In the genomic region with DNA sequence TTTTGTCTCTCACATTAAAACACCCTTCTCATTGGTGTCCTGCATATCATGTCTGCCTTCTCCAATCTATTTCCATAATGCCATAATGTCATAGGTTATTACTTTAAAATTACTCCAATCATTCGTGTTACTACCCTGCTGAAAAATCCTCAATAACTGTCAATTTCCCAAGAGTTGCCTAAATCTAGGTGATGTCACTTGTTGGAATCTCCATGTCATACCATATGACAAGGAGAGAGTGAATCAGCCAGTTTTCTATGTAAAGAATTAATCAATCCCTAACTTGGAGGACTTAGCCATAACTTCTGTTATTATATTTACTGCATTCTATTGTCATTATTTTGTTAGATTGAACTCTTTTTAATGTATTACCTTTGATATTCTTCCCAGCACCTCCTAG, we compare ENCODE assay signal across 1 cellular context.
TF ChIP-seq lines count a peak whose summit lies in the region.

No MANE protein-coding gene starts in this region.

TF ChIP-seq in GM23338, 12 proteins besides CTCF, POLR2A, EP300 and RAD21 (continued from another document):
- TF ChIP-seq, protein P1, sequence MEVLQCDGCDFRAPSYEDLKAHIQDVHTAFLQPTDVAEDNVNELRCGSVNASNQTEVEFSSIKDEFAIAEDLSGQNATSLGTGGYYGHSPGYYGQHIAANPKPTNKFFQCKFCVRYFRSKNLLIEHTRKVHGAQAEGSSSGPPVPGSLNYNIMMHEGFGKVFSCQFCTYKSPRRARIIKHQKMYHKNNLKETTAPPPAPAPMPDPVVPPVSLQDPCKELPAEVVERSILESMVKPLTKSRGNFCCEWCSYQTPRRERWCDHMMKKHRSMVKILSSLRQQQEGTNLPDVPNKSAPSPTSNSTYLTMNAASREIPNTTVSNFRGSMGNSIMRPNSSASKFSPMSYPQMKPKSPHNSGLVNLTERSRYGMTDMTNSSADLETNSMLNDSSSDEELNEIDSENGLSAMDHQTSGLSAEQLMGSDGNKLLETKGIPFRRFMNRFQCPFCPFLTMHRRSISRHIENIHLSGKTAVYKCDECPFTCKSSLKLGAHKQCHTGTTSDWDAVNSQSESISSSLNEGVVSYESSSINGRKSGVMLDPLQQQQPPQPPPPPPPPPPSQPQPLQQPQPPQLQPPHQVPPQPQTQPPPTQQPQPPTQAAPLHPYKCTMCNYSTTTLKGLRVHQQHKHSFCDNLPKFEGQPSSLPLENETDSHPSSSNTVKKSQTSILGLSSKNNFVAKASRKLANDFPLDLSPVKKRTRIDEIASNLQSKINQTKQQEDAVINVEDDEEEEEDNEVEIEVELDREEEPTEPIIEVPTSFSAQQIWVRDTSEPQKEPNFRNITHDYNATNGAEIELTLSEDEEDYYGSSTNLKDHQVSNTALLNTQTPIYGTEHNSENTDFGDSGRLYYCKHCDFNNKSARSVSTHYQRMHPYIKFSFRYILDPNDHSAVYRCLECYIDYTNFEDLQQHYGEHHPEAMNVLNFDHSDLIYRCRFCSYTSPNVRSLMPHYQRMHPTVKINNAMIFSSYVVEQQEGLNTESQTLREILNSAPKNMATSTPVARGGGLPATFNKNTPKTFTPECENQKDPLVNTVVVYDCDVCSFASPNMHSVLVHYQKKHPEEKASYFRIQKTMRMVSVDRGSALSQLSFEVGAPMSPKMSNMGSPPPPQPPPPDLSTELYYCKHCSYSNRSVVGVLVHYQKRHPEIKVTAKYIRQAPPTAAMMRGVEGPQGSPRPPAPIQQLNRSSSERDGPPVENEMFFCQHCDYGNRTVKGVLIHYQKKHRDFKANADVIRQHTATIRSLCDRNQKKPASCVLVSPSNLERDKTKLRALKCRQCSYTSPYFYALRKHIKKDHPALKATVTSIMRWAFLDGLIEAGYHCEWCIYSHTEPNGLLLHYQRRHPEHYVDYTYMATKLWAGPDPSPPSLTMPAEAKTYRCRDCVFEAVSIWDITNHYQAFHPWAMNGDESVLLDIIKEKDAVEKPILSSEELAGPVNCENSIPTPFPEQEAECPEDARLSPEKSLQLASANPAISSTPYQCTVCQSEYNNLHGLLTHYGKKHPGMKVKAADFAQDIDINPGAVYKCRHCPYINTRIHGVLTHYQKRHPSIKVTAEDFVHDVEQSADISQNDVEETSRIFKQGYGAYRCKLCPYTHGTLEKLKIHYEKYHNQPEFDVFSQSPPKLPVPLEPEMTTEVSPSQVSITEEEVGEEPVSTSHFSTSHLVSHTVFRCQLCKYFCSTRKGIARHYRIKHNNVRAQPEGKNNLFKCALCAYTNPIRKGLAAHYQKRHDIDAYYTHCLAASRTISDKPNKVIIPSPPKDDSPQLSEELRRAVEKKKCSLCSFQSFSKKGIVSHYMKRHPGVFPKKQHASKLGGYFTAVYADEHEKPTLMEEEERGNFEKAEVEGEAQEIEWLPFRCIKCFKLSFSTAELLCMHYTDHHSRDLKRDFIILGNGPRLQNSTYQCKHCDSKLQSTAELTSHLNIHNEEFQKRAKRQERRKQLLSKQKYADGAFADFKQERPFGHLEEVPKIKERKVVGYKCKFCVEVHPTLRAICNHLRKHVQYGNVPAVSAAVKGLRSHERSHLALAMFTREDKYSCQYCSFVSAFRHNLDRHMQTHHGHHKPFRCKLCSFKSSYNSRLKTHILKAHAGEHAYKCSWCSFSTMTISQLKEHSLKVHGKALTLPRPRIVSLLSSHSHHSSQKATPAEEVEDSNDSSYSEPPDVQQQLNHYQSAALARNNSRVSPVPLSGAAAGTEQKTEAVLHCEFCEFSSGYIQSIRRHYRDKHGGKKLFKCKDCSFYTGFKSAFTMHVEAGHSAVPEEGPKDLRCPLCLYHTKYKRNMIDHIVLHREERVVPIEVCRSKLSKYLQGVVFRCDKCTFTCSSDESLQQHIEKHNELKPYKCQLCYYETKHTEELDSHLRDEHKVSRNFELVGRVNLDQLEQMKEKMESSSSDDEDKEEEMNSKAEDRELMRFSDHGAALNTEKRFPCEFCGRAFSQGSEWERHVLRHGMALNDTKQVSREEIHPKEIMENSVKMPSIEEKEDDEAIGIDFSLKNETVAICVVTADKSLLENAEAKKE (CRISPR knock-in tag; IDR thresholded peaks at IDR 0.05): no peak
- TF ChIP-seq EZH2phosphoT487 (IDR thresholded peaks at IDR 0.05; ENCODE audit: unreplicated experiment) (no peak), STAT1 (IDR thresholded peaks at IDR 0.05; ENCODE audit: unreplicated experiment) (no peak), POLR2AphosphoS5 (IDR thresholded peaks at IDR 0.05; ENCODE audit: low read depth) (no peak), JUNB (IDR thresholded peaks at IDR 0.05; ENCODE audit: unreplicated experiment) (no peak), EZH2 (IDR thresholded peaks at IDR 0.05; ENCODE audit: low read depth, unreplicated experiment) (no peak), CREB1 (CRISPR knock-in tag; IDR thresholded peaks at IDR 0.05; ENCODE audit: low read depth) (no peak), ZNF114 (CRISPR knock-in tag; IDR thresholded peaks at IDR 0.05) (no peak)
- TF ChIP-seq, protein P2, sequence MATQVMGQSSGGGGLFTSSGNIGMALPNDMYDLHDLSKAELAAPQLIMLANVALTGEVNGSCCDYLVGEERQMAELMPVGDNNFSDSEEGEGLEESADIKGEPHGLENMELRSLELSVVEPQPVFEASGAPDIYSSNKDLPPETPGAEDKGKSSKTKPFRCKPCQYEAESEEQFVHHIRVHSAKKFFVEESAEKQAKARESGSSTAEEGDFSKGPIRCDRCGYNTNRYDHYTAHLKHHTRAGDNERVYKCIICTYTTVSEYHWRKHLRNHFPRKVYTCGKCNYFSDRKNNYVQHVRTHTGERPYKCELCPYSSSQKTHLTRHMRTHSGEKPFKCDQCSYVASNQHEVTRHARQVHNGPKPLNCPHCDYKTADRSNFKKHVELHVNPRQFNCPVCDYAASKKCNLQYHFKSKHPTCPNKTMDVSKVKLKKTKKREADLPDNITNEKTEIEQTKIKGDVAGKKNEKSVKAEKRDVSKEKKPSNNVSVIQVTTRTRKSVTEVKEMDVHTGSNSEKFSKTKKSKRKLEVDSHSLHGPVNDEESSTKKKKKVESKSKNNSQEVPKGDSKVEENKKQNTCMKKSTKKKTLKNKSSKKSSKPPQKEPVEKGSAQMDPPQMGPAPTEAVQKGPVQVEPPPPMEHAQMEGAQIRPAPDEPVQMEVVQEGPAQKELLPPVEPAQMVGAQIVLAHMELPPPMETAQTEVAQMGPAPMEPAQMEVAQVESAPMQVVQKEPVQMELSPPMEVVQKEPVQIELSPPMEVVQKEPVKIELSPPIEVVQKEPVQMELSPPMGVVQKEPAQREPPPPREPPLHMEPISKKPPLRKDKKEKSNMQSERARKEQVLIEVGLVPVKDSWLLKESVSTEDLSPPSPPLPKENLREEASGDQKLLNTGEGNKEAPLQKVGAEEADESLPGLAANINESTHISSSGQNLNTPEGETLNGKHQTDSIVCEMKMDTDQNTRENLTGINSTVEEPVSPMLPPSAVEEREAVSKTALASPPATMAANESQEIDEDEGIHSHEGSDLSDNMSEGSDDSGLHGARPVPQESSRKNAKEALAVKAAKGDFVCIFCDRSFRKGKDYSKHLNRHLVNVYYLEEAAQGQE (IDR thresholded peaks at IDR 0.05; ENCODE audit: unreplicated experiment): no peak
- TF ChIP-seq, protein P3, sequence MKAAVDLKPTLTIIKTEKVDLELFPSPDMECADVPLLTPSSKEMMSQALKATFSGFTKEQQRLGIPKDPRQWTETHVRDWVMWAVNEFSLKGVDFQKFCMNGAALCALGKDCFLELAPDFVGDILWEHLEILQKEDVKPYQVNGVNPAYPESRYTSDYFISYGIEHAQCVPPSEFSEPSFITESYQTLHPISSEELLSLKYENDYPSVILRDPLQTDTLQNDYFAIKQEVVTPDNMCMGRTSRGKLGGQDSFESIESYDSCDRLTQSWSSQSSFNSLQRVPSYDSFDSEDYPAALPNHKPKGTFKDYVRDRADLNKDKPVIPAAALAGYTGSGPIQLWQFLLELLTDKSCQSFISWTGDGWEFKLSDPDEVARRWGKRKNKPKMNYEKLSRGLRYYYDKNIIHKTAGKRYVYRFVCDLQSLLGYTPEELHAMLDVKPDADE (IDR thresholded peaks at IDR 0.05): no peak
